ENCODE assay signal across 1 cellular context in genomic region chr9:71911061-71911907, GRCh38.
TF ChIP-seq lines count a peak whose summit lies in the region.

ABHD17B (minus strand) TSS chr9:71911193; CDS start chr9:71875080, 36,113 bp downstream.
C9orf85 (plus strand) TSS chr9:71911639; CDS start chr9:71911735, 96 bp downstream.

TF ChIP-seq in K562, 482 proteins besides CTCF, POLR2A, EP300 and RAD21 (continued from another document):
- TF ChIP-seq SIRT6 (IDR thresholded peaks at IDR 0.05; ENCODE audit: low read depth, low read length) (no peak), RNF2 (IDR thresholded peaks at IDR 0.05) (peak; percentile 56), POLR2B (IDR thresholded peaks at IDR 0.05; ENCODE audit: low read depth, partially characterized antibody) (peak; percentile 80), ATF1 (CRISPR knock-in tag; IDR thresholded peaks at IDR 0.05) (no peak), ATF1 (tag; IDR thresholded peaks at IDR 0.05) (peak; percentile 71), NR4A1 (CRISPR knock-in tag; IDR thresholded peaks at IDR 0.05) (no peak), NR4A1 (tag; IDR thresholded peaks at IDR 0.05) (no peak), POLR2AphosphoS5 (IDR thresholded peaks at IDR 0.05; ENCODE audit: control insufficient read depth, insufficient read depth, low read depth, low read length) (peak; percentile 91), HMGN3 (IDR thresholded peaks at IDR 0.05; ENCODE audit: borderline replicate concordance, extremely low read depth, insufficient read length, low read depth, low read length) (no peak), GTF2F1 (IDR thresholded peaks at IDR 0.05; ENCODE audit: low read depth, low read length) (peak; percentile 81; the same call in 1 of the 2 replicates), C11orf30 (IDR thresholded peaks at IDR 0.05; ENCODE audit: low read depth) (peak; percentile 69), ZBTB9 (CRISPR knock-in tag; IDR thresholded peaks at IDR 0.05) (peak; percentile 31; the same call in 1 of the 2 replicates), PATZ1 (CRISPR knock-in tag; IDR thresholded peaks at IDR 0.05; ENCODE audit: borderline replicate concordance) (no peak), AFF1 (IDR thresholded peaks at IDR 0.05; ENCODE audit: low read depth in 1 of 2, partially characterized antibody in 2 of 2) (peak; percentile 43 to 48), SREBF1 (IDR thresholded peaks at IDR 0.05; ENCODE audit: borderline replicate concordance, low read depth, low read length) (no peak; the same call in 1 of the 2 replicates), DMBX1 (CRISPR knock-in tag; IDR thresholded peaks at IDR 0.05; ENCODE audit: borderline replicate concordance) (0 out of 2 replicates have a peak, but pooled peaks have one; percentile 17), NFRKB (IDR thresholded peaks at IDR 0.05; ENCODE audit: low read depth) (peak; percentile 49; the same call in 1 of the 2 replicates), FOXM1 (IDR thresholded peaks at IDR 0.05; ENCODE audit: low read depth) (no peak), FOXM1 (CRISPR knock-in tag; IDR thresholded peaks at IDR 0.05; ENCODE audit: low read depth) (no peak), JUN (IDR thresholded peaks at IDR 0.05; ENCODE audit: borderline replicate concordance, low read depth, low read length) (peak; percentile 34; the same call in 1 of the 2 replicates), JUN (CRISPR knock-in tag; IDR thresholded peaks at IDR 0.05; ENCODE audit: borderline replicate concordance) (no peak), SAP30 (IDR thresholded peaks at IDR 0.05; ENCODE audit: borderline replicate concordance, insufficient read depth, low read depth, low read length, poor library complexity, severe bottlenecking) (peak; percentile 79), AFF4 (CRISPR knock-in tag; IDR thresholded peaks at IDR 0.05) (peak; percentile 82; the same call in 1 of the 2 replicates)
